Comparison of ENCODE assay signal across 11 cellular contexts in genomic region chr18:29892960-29893558, GRCh38.
A peak's percentile ranks its signal among the peaks of the same experiment; 100 is the strongest.
DNase-seq lines count a peak whose midpoint lies in the region; ATAC-seq, FAIRE-seq and TF ChIP-seq lines count a peak whose summit lies in the region.
"Had no signal": no experiment of that assay in that cellular context is flagged by ENCODE, and none has a peak within 500 bp of the region (broad histone marks: within the 10 kb centered on the region; RNA-seq: fewer than 3 reads in every experiment).

No MANE protein-coding gene starts in this region.

- POLR2A ChIA-PET in K562 (lab: Yijun Ruan, JAX) (no interaction called here), HEK293T (lab: Yijun Ruan, JAX) (no interaction called here)

- TF ChIP-seq RAD21 in K562 (CRISPR knock-in tag; conservative IDR thresholded peaks at IDR 0.05 in 1 of 2, IDR thresholded peaks at IDR 0.05 in 1 of 2), result peak in 1 of 2 experiments; percentile 20; a peak in 2 of 4 replicates

- TF ChIP-seq EP300 in K562 (IDR thresholded peaks at IDR 0.05; ENCODE audit: low read length), result no peak

- TF ChIP-seq CTCF in K562 (IDR thresholded peaks at IDR 0.05 in 2 of 3, conservative IDR thresholded peaks at IDR 0.05 in 1 of 3; ENCODE audit: insufficient read depth in 2 of 3, low read depth in 1 of 3, low read length in 3 of 3), result peak in 1 of 3 experiments; percentile 41; a peak in 2 of 6 replicates

- no peaks in the 10 kb centered on the region for H3K79me2 ChIP-seq in K562 (ENCODE audit: control insufficient read depth, insufficient read depth, low read length)

- H3K27ac ChIP-seq in K562 (ENCODE audit: extremely low read depth, low read depth, low read length), result no peak overlapping the region

- intact Hi-C loops in K562 (cut with micrococcal nuclease), result no loop called here

- peak; percentile 50 for DNase-seq in ELR (ENCODE audit: low read depth)
- peak; percentile 20 for DNase-seq in KBM-7
- DNase-seq in K562 (ENCODE audit: extremely low read depth in 1 of 4, low spot score in 3 of 4), result peak in 3 of 4 experiments; percentile 3 to 8 (median 8)
- DNase-seq in myocyte (ENCODE audit: low read depth), result peak; percentile 7
- no peak for DNase-seq in cerebellar nuclear complex (lab: John Stamatoyannopoulos, UW)
- DNase-seq in HEK293T (ENCODE audit: extremely low spot score), result no peak
- DNase-seq: activated naive CD8-positive, alpha-beta T cell treated with anti-CD3 and anti-CD28 coated beads, Interleukin-2, amount 10 ng/mL, durations not matched to agents 7 days and 5 days; NCI-H1436 treated with DMSO at 0.1 percent for 48 hours; stimulated activated naive CD4-positive, alpha-beta T cell treated with Interleukin-2 at 50 U/mL for 16 hours had no signal

- H2AFZ ChIP-seq in K562 (ENCODE audit: low read depth, low read length), result no peak overlapping the region

- CTCF ChIA-PET in K562 (lab: Yijun Ruan, JAX; ENCODE audit: low intra/inter-chr PET ratio) (interaction anchor here (0.6 kb wide), 1 partner anchor 1079 kb away, joined by 3 read pairs; no protein-coding TSS in a partner anchor), HEK293T (lab: Yijun Ruan, JAX) (no interaction called here)

- no peak overlapping the region for H3K4me2 ChIP-seq in K562 (ENCODE audit: insufficient read depth, low read length)

- no peak for FAIRE-seq in K562 (lab: Jason Lieb, UNC)

- in situ Hi-C loops in KBM-7 (cut with MboI; ENCODE audit: low pct_unique_long_range_greater_than_20kb, low sequenced_read_pairs), result no loop called here
- in situ Hi-C loops in K562 (cut with MboI), result no loop called here

- H3K27me3 ChIP-seq in K562 (ENCODE audit: control insufficient read depth in 2 of 2, insufficient read depth in 2 of 2, low read length in 2 of 2), result no peaks in the 10 kb centered on the region

- ATAC-seq in K562 (no peak), GM21515 (IDR thresholded peaks at IDR 0.05; ENCODE audit: unreplicated experiment) (no peak), HG03442 (IDR thresholded peaks at IDR 0.05; ENCODE audit: unreplicated experiment) (no peak)

- BruUV-seq in K562 (replicated peaks; lab: Mats Ljungman, UMichigan), result no TSS peak

- no peak overlapping the region for H3K9ac ChIP-seq in K562 (ENCODE audit: insufficient read depth in 1 of 2, low read depth in 2 of 2, low read length in 2 of 2)

- no peaks in the 10 kb centered on the region for H3K4me1 ChIP-seq in K562 (replicated peaks in 1 of 2; ENCODE audit: control insufficient read depth in 2 of 2, insufficient read depth in 2 of 2, low read length in 2 of 2)

- no peaks in the 10 kb centered on the region for H3K9me1 ChIP-seq in K562 (ENCODE audit: control insufficient read depth, insufficient read depth, low read length)

- 0% methylated on average over 2 of the region's 2 CpGs for WGBS in K562 (ENCODE audit: insufficient coverage, low coverage, missing lambda C conversion rate)

- H3K9me3 ChIP-seq in K562 (replicated peaks; ENCODE audit: control insufficient read depth, insufficient read depth, low read depth, low read length), result no peaks in the 10 kb centered on the region

- H4K20me1 ChIP-seq in K562 (replicated peaks; ENCODE audit: control insufficient read depth, insufficient read depth, low read length), result no peaks in the 10 kb centered on the region

- TF ChIP-seq POLR2A in K562 (conservative IDR thresholded peaks at IDR 0.05), result no peak

- H3K4me3 ChIP-seq in K562, result no peak overlapping the region

- no peaks in the 10 kb centered on the region for H3K36me3 ChIP-seq in K562 (ENCODE audit: control insufficient read depth, insufficient read depth, low read length)

TF ChIP-seq in K562, 482 proteins besides CTCF, POLR2A, EP300 and RAD21 (continues in another document):
- TF ChIP-seq NFYB (IDR thresholded peaks at IDR 0.05; ENCODE audit: extremely low read depth, insufficient read length) (no peak), E2F1 (CRISPR knock-in tag; IDR thresholded peaks at IDR 0.05) (no peak), ZNF79 (CRISPR knock-in tag; IDR thresholded peaks at IDR 0.05; ENCODE audit: low read depth) (no peak), CREB3 (tag; conservative IDR thresholded peaks at IDR 0.05; ENCODE audit: low read depth) (no peak), SMARCC2 (IDR thresholded peaks at IDR 0.05; ENCODE audit: low read depth) (no peak), RUNX1 (IDR thresholded peaks at IDR 0.05; ENCODE audit: low read depth) (no peak), ILK (tag; IDR thresholded peaks at IDR 0.05; ENCODE audit: borderline replicate concordance, low read depth) (no peak), TAL1 (IDR thresholded peaks at IDR 0.05) (no peak), ZBTB5 (IDR thresholded peaks at IDR 0.05) (no peak)

TF ChIP-seq in HEK293T, 16 proteins besides CTCF, POLR2A, EP300 and RAD21:
- no peak for TF ChIP-seq CTBP1 (IDR thresholded peaks at IDR 0.05; ENCODE audit: borderline replicate concordance)
- no peak for TF ChIP-seq BHLHE40 (IDR thresholded peaks at IDR 0.05; ENCODE audit: borderline replicate concordance)
- TF ChIP-seq TARDBP (IDR thresholded peaks at IDR 0.05), result no peak
- TF ChIP-seq HDGF (IDR thresholded peaks at IDR 0.05; ENCODE audit: borderline replicate concordance), result no peak
- no peak for TF ChIP-seq ARNT (IDR thresholded peaks at IDR 0.05)
- no peak for TF ChIP-seq FOXM1 (IDR thresholded peaks at IDR 0.05; ENCODE audit: borderline replicate concordance)
- TF ChIP-seq SP1 (IDR thresholded peaks at IDR 0.05), result no peak
- TF ChIP-seq ELF4 (IDR thresholded peaks at IDR 0.05), result no peak
- TF ChIP-seq FOXA1 (IDR thresholded peaks at IDR 0.05), result no peak
- TF ChIP-seq ZNF384 (IDR thresholded peaks at IDR 0.05), result no peak

Comparison
In these comparisons a context has a peak if more than half of its experiments do, and no peak if none do; other contexts are left out.
1. DNase-seq: peak in ELR (single experiment), KBM-7 (single experiment), K562 (3 of 4) and myocyte (single experiment); none in cerebellar nuclear complex (0 of 2) and HEK293T (single experiment).